ENCODE assay signal across 8 cellular contexts in the genomic region with DNA sequence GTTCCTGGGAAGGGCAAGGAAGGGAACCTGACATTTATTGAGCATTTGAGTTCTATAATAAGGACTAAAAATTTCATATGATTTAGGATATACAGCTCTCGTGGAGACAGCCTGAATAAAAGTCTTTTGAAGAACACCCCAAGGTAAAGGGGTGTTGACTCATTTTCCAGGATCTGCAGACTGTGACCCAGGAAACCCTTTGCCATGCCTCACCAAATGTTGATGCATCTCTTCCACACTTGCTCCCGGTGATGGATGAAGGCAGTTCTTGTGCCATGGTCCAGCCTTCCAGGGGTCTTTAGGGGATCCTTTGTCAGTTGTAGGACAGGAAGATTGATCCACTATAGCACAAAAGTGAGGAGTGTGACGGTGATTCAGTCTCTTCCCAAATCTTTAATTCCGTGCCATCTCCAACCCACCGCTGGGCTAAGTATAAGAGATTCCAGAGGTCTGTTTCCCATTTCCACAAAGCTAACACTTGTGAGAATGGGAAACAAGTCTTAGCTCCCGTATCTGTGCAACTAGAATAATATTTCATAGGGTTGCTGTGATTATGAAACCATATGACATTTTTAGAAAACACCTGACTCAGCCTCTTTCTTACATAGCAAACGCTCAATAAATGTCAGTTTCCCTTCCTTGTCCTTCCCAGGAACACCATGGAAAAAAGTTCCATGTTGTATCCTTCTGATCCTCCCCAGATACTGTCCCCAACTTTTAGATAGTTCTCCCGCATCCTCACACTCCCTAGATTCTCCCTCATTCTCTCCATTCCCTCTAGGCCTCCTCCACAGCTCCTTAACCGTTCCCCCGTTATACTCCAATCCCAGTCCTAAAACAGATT. TPM values are rescaled to one million over a fixed set of nuclear protein-coding genes. Genes with fewer than 3 reads are reported as not detected.
DNase-seq lines count a peak whose midpoint lies in the region; ATAC-seq and TF ChIP-seq lines count a peak whose summit lies in the region.

No MANE protein-coding gene starts in this region.

- H3K9me3 ChIP-seq in A673 (ENCODE audit: low read depth, low read length, poor library complexity, severe bottlenecking), result no peaks in the 10 kb centered on the region
- H3K9me3 ChIP-seq in mucosa of stomach (ENCODE audit: control insufficient read depth, low read length), result no peaks in the 10 kb centered on the region

- peak overlapping the region; percentile 67 for H3K9ac ChIP-seq in mucosa of stomach (ENCODE audit: low read length)

- H3K27me3 ChIP-seq in A673 (replicated peaks; ENCODE audit: insufficient read depth, low read depth, low read length, poor library complexity), result no peaks in the 10 kb centered on the region
- H3K27me3 ChIP-seq in mucosa of stomach (ENCODE audit: control insufficient read depth, insufficient read depth, low read length), result peaks cover 3% of the 10 kb centered on the region

- POLR2A ChIA-PET in A673 (lab: Charles Lee; ENCODE audit: low non-redundant PET), result interaction anchor here (0.6 to 1.5 kb wide), 3 partner anchors 86 to 180 kb away, joined by 3 to 8 read pairs (median 5); partner anchors contain the start of gene TARBP2

- intact Hi-C loops in A673 (cut with micrococcal nuclease; ENCODE audit: unreplicated experiment), result no loop called here

- BruUV-seq in A673 (replicated peaks; lab: Mats Ljungman, UMichigan), result TSS peak; percentile 79

- H3K4me1 ChIP-seq in A673 (ENCODE audit: insufficient read depth, low read length, poor library complexity, severe bottlenecking) (peaks cover 13% of the 10 kb centered on the region), mucosa of stomach (ENCODE audit: control insufficient read depth, insufficient read depth, low read length) (peaks cover 28% of the 10 kb centered on the region)

- TF ChIP-seq CTCF in A673 (conservative IDR thresholded peaks at IDR 0.05; ENCODE audit: low read depth, low read length) (no peak), choroid plexus epithelial cell (conservative IDR thresholded peaks at IDR 0.05; ENCODE audit: low read depth, low read length) (no peak)

- H3K4me3 ChIP-seq in A673 (ENCODE audit: low read depth, low read length, poor library complexity, severe bottlenecking) (peak overlapping the region; percentile 71), choroid plexus epithelial cell (ENCODE audit: low read depth, low read length) (peak overlapping the region; percentile 79), mucosa of stomach (ENCODE audit: low read length) (peak overlapping the region; percentile 98)
- H3K4me3 ChIP-seq in Jurkat, Clone E6-1 (ENCODE audit: low read length), result peak overlapping the region; percentile 78

- ATAC-seq in HG02763 (IDR thresholded peaks at IDR 0.05; ENCODE audit: unreplicated experiment), result no peak

- DNase-seq in A673 (ENCODE audit: low spot score), result no peak
- no peak for DNase-seq in Jurkat, Clone E6-1 (ENCODE audit: low read depth, low spot score)
- peak; percentile 56 for DNase-seq in choroid plexus epithelial cell (ENCODE audit: low read depth)
- no peak for DNase-seq in HK-2 (ENCODE audit: unreplicated experiment)
- no peak for DNase-seq in NCI-H82 treated with DMSO at 0.1 percent for 48 hours (lab: John Stamatoyannopoulos, UW; ENCODE audit: unreplicated experiment)
- DNase-seq in HuH-7 (ENCODE audit: low spot score), result no peak

- peak overlapping the region; percentile 91 for H3K27ac ChIP-seq in A673 (ENCODE audit: low read depth, low read length, poor library complexity, severe bottlenecking)

- H3K36me3 ChIP-seq in A673 (ENCODE audit: insufficient read depth, low read length, poor library complexity, severe bottlenecking) (peaks cover 26% of the 10 kb centered on the region), mucosa of stomach (ENCODE audit: control insufficient read depth, insufficient read depth, low read length) (no peaks in the 10 kb centered on the region)

- CTCF ChIA-PET in A673 (lab: Charles Lee), result interaction anchor here (0.6 to 2.2 kb wide), 22 partner anchors 11 to 805 kb away, joined by 3 to 24 read pairs (median 6); partner anchors contain the start of genes MYG1, PFDN5, PRR13 and SPRYD3

RNA-seq across cellular contexts. Expression of gene AAAS, which starts 0.8 kb away (rescaled TPM):
- 94.2 and 104 TPM in 2 replicates for total RNA-seq in A673 (2021)
- polyA plus RNA-seq in Jurkat, Clone E6-1 (2012; ENCODE audit: insufficient read depth, insufficient read length), result 125 TPM

RNA-seq across cellular contexts. Expression of gene SP7, which starts 15.6 kb away (rescaled TPM):
- total RNA-seq in A673 (2021), result not detected in 2 replicates
- polyA plus RNA-seq in Jurkat, Clone E6-1 (2012; ENCODE audit: insufficient read depth, insufficient read length), result not detected

RNA-seq across cellular contexts. Expression of gene MYG1, which starts 21.1 kb away (rescaled TPM):
- 102 and 111 TPM in 2 replicates for total RNA-seq in A673 (2021)
- polyA plus RNA-seq in Jurkat, Clone E6-1 (2012; ENCODE audit: insufficient read depth, insufficient read length), result 89.9 TPM

RNA-seq across cellular contexts. Expression of gene PFDN5, which starts 25.2 kb away (rescaled TPM):
- 268 and 288 TPM in 2 replicates for total RNA-seq in A673 (2021)
- polyA plus RNA-seq in Jurkat, Clone E6-1 (2012; ENCODE audit: insufficient read depth, insufficient read length), result 698 TPM

RNA-seq across cellular contexts. Expression of gene ESPL1, which starts 52.5 kb away (rescaled TPM):
- total RNA-seq in A673 (2021), result 99.1 and 105 TPM in 2 replicates
- polyA plus RNA-seq in Jurkat, Clone E6-1 (2012; ENCODE audit: insufficient read depth, insufficient read length), result 29.7 TPM
